3 cellular contexts compared by ENCODE assay signal in the genomic region with DNA sequence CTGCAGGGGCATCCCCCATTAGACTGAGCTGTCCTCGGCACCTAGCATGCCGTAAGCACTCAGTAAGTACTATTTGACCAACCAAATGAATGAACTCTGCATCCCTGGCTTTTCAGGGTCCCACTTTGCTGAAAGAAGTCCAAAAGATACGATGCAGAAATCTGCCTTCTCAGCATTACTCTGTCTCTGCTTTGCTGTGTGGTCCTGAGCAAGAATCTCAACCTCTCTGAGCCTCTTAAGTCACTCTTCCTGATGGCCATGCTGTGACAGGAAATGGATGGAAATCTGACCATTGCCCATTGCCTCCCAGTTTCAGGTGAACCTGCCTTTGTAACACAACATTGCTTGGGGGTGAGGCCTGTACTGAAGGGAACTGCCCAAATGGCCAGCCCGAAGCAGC.
A peak's percentile ranks its signal among the peaks of the same experiment; 100 is the strongest.
TF ChIP-seq lines count a peak whose summit lies in the region.

No MANE protein-coding gene starts in this region.

TF ChIP-seq in HepG2, 621 proteins besides CTCF, POLR2A, EP300 and RAD21:
- TF ChIP-seq MAFF (IDR thresholded peaks at IDR 0.05; ENCODE audit: low read depth, low read length) (peak; percentile 56), ZNF768 (CRISPR knock-in tag; IDR thresholded peaks at IDR 0.05) (peak; percentile 82; the same call in 1 of the 2 replicates), MAFK (conservative IDR thresholded peaks at IDR 0.05 in 1 of 2, IDR thresholded peaks at IDR 0.05 in 1 of 2; ENCODE audit: low read length in 2 of 2) (peak; percentile 50 to 64; a peak in 3 of 4 replicates), HNRNPLL (IDR thresholded peaks at IDR 0.05; ENCODE audit: low read depth, low read length, poor library complexity, severe bottlenecking) (no peak)

TF ChIP-seq in HEK293, 187 proteins besides CTCF, POLR2A, EP300 and RAD21:
- TF ChIP-seq ZNF768 (tag by site-specific recombination; IDR thresholded peaks at IDR 0.05): 0 out of 2 replicates have a peak, but pooled peaks have one; percentile 34
- TF ChIP-seq ZNF621 (tag by site-specific recombination; IDR thresholded peaks at IDR 0.05): no peak

TF ChIP-seq in K562, 482 proteins besides CTCF, POLR2A, EP300 and RAD21:
- peak; percentile 19; the same call in 1 of the 2 replicates for TF ChIP-seq C11orf30 (IDR thresholded peaks at IDR 0.05; ENCODE audit: low read depth)
- TF ChIP-seq HMG20A (CRISPR knock-in tag; conservative IDR thresholded peaks at IDR 0.05): no peak
- TF ChIP-seq RCOR1 (IDR thresholded peaks at IDR 0.05; ENCODE audit: borderline replicate concordance in 1 of 2, low read depth in 2 of 2, low read length in 2 of 2): no peak
- TF ChIP-seq ZNF316 (IDR thresholded peaks at IDR 0.05): 0 out of 2 replicates have a peak, but pooled peaks have one; percentile 29
- no peak for TF ChIP-seq MXI1 (IDR thresholded peaks at IDR 0.05; ENCODE audit: low read depth, low read length)
